In the genomic region with DNA sequence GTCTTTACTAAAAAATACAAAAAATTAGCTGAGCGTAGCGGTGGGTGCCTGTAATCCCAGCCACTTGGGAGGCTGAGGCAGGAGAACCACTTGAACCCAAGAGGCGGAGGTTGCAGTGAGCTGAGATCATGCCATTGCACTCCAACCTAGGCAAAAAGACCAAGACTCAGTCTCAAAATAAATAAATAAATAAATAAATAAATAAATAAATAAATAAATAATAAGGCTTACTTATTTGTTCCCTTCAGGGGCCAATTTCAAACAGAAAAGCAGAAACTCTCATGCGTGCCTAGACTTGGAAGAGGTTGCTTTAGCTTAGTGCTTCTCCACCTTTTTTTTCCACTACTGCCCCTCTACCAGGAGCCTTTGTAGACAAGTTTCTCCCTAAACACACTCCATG, we compare ENCODE assay signal across 14 cellular contexts. TPM values are rescaled to one million over a fixed set of nuclear protein-coding genes. Genes with fewer than 3 reads are reported as not detected.
"Had no signal": no experiment of that assay in that cellular context is flagged by ENCODE, and none has a peak within 500 bp of the region (broad histone marks: within the 10 kb centered on the region; RNA-seq: fewer than 3 reads in every experiment).

No MANE protein-coding gene starts in this region.

RNA-seq across cellular contexts. Expression of a gene that starts 9.9 kb away (rescaled TPM):
- total RNA-seq: activated B cell treated with CpG ODN at 0.5 μM for 24 hours; activated CD4-positive, alpha-beta memory T cell treated with anti-CD3 and anti-CD28 coated beads for 36 hours; activated CD4-positive, alpha-beta memory T cell treated with anti-CD3 and anti-CD28 coated beads, Interleukin-2, amount 10 ng/mL, durations not matched to agents 7 days and 5 days; activated CD4-positive, alpha-beta T cell treated with anti-CD3 and anti-CD28 coated beads for 36 hours; activated CD4-positive, alpha-beta T cell treated with anti-CD3 and anti-CD28 coated beads, Interleukin-2, amount 10 ng/mL, durations not matched to agents 24 days and 14 days; activated CD4-positive, alpha-beta T cell treated with anti-CD3 and anti-CD28 coated beads, Interleukin-2, amount 10 ng/mL, durations not matched to agents 7 days and 5 days; activated CD8-positive, alpha-beta memory T cell treated with anti-CD3 and anti-CD28 coated beads for 36 hours; activated CD8-positive, alpha-beta memory T cell treated with anti-CD3 and anti-CD28 coated beads, Interleukin-2, amount 10 ng/mL, durations not matched to agents 7 days and 5 days; activated CD8-positive, alpha-beta T cell treated with anti-CD3 and anti-CD28 coated beads for 36 hours; activated CD8-positive, alpha-beta T cell treated with anti-CD3 and anti-CD28 coated beads, Interleukin-2, amount 10 ng/mL, durations not matched to agents 7 days and 5 days; T-cell; T-helper 1 cell treated with Interleukin-12 subunit alpha and Interleukin-12 subunit beta and Interleukin-4 antibody, amounts not matched to agents 30 ng/mL and 1 ng/mL, for 36 hours; T-helper 17 cell; T-helper 2 cell treated with Interferon-gamma antibody and Interleukin-4, amounts not matched to agents 100 ng/mL and 5 ng/mL, for 36 hours had no signal
